2 cellular contexts compared by ENCODE assay signal in the genomic region with DNA sequence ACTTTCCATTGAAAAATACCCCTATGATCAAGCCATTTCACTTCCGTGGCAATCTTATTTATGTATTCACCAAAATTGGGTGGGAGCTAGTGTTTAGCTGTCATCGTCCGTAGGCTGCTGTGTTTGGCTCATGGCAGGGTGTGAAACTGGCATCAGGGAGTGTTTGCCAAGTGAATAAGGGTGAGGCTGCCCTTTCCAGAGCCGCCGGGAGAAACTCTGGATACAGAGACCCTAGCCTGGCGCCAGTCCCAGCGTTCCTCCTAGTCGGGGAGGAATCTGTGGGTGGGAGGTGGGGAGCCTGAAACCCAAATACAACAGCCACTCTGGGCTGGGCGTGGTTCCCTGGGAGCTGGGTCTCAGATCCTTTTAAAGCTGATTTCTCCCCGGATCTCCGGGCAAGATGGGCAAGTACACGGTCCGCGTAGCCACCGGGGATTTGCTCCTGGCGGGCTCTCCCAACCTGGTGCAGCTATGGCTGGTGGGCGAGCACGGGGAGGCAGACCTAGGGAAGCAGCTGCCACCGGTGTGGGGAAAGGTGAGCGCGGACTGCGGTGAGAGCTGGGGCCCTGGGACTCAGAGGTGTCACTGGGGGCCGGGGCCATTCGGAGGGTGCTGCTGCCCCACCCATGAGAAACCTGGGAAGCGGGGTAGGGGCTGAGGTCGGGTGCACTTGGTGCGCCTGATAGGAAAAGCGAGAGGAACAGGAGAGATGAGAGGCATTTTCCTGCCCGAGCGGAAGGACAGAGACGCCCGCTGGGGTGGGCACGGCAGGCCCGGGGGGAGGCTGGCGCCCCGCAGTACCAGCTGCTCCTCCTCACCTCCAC.
TF ChIP-seq lines count a peak whose summit lies in the region.

No MANE protein-coding gene starts in this region.

TF ChIP-seq in HEK293, 187 proteins besides CTCF, POLR2A, EP300 and RAD21:
- TF ChIP-seq ZFHX2 (tag by site-specific recombination; conservative IDR thresholded peaks at IDR 0.05), result peak; percentile 30; the same call in 1 of the 2 replicates
- no peak for TF ChIP-seq FEZF1 (tag by site-specific recombination; IDR thresholded peaks at IDR 0.05)

TF ChIP-seq in H1, 55 proteins besides CTCF, POLR2A, EP300 and RAD21:
- TF ChIP-seq RXRA (IDR thresholded peaks at IDR 0.05; ENCODE audit: insufficient read depth, low read depth, low read length) (no peak), CHD1 (IDR thresholded peaks at IDR 0.05; ENCODE audit: low read depth, low read length) (no peak), EZH2 (IDR thresholded peaks at IDR 0.05; ENCODE audit: low read depth, low read length, severe bottlenecking) (peak; percentile 46), PHF8 (conservative IDR thresholded peaks at IDR 0.05; ENCODE audit: low read depth, low read length) (no peak), TEAD4 (IDR thresholded peaks at IDR 0.05; ENCODE audit: low read depth, low read length) (no peak), SUZ12 (IDR thresholded peaks at IDR 0.05; ENCODE audit: low read length) (peak; percentile 48; the same call in 1 of the 2 replicates), GABPA (IDR thresholded peaks at IDR 0.05; ENCODE audit: borderline replicate concordance, insufficient read depth, low read length) (no peak), SP1 (IDR thresholded peaks at IDR 0.05; ENCODE audit: low read depth, low read length) (no peak)
